ENCODE assay signal across 1 cellular context in the genomic region with DNA sequence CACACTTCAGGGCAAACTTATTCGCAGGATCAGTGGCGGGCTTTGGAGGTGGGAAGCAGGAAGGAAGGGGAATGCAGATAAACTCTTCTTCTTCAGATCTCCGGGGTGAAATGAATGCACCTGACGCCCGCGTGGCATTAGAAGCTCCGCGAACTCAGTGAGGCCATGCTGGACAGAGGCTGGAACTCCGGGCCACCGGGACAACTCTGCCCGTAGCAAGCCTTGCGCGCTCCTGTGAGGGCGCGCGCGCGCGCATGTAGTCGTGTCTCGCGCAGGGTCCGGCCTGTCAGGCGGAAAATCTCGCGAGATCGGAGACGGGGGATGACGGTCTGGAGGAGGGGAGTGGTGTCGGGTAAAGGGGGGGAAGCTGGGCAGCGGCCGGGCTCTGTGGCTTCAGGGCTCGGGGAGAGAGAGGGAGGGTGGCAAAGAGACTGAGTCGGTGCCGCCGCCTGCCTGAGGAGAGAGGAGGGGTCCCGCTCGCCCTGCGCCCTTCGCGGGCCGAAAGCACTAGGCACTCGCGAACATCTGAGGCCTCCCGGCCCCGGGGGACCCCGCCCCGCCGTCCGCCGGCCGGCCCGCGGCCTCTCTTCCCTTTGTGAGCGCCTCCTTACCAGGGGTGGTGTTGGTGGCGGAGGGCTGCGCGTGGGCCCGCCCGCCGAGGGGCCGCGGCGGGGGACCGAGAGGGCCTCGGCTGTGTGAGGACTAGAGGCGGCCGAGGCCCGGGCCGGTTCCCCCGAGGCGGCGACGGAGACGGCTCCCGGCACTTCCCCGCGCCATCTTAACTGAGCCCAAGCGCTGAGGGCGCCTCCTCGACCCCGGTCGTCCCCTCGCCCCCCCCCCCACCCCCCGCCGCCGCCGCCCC.
A peak's percentile ranks its signal among the peaks of the same experiment; 100 is the strongest.
TF ChIP-seq lines count a peak whose summit lies in the region.

A gene (plus strand): TSS at position 370 of the 862 bp plus-strand sequence. CDS start 61,186 bp downstream, outside the sequence.

TF ChIP-seq in liver, 16 proteins besides CTCF, POLR2A, EP300 and RAD21 (continued from another document):
- TF ChIP-seq, protein P1, sequence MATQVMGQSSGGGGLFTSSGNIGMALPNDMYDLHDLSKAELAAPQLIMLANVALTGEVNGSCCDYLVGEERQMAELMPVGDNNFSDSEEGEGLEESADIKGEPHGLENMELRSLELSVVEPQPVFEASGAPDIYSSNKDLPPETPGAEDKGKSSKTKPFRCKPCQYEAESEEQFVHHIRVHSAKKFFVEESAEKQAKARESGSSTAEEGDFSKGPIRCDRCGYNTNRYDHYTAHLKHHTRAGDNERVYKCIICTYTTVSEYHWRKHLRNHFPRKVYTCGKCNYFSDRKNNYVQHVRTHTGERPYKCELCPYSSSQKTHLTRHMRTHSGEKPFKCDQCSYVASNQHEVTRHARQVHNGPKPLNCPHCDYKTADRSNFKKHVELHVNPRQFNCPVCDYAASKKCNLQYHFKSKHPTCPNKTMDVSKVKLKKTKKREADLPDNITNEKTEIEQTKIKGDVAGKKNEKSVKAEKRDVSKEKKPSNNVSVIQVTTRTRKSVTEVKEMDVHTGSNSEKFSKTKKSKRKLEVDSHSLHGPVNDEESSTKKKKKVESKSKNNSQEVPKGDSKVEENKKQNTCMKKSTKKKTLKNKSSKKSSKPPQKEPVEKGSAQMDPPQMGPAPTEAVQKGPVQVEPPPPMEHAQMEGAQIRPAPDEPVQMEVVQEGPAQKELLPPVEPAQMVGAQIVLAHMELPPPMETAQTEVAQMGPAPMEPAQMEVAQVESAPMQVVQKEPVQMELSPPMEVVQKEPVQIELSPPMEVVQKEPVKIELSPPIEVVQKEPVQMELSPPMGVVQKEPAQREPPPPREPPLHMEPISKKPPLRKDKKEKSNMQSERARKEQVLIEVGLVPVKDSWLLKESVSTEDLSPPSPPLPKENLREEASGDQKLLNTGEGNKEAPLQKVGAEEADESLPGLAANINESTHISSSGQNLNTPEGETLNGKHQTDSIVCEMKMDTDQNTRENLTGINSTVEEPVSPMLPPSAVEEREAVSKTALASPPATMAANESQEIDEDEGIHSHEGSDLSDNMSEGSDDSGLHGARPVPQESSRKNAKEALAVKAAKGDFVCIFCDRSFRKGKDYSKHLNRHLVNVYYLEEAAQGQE (IDR thresholded peaks at IDR 0.05) = peak; percentile 97
- TF ChIP-seq FOXA2 (IDR thresholded peaks at IDR 0.05) (peak; percentile 20), TAF1 (conservative IDR thresholded peaks at IDR 0.05) (peak; percentile 54), YY1 (IDR thresholded peaks at IDR 0.05) (peak; percentile 85), SP1 (IDR thresholded peaks at IDR 0.05) (peak; percentile 33), FOXA1 (IDR thresholded peaks at IDR 0.05) (no peak), HNF4A (conservative IDR thresholded peaks at IDR 0.05) (peak in 1 of 2 donors; percentile 45), GABPA (IDR thresholded peaks at IDR 0.05 in 1 of 2, conservative IDR thresholded peaks at IDR 0.05 in 1 of 2) (no peak)
- TF ChIP-seq, protein P2, sequence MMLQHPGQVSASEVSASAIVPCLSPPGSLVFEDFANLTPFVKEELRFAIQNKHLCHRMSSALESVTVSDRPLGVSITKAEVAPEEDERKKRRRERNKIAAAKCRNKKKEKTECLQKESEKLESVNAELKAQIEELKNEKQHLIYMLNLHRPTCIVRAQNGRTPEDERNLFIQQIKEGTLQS (IDR thresholded peaks at IDR 0.05) = no peak
